Comparison of ENCODE assay signal across 8 cellular contexts in genomic region chr6:96521625-96522468, GRCh38. TPM values are rescaled to one million over a fixed set of nuclear protein-coding genes. Genes with fewer than 3 reads are reported as not detected.
DNase-seq lines count a peak whose midpoint lies in the region; ATAC-seq and TF ChIP-seq lines count a peak whose summit lies in the region.

UFL1 (plus strand) TSS chr6:96521806; CDS start chr6:96521874, 68 bp downstream.

- H3F3A ChIP-seq in DOHH2 (ENCODE audit: control insufficient read depth, insufficient read depth) (no peaks in the 10 kb centered on the region; the same call in 1 of the 2 replicates), GM23338 (replicated peaks; ENCODE audit: low read depth) (no peaks in the 10 kb centered on the region)

- TF ChIP-seq CTCF in DOHH2 (IDR thresholded peaks at IDR 0.05; ENCODE audit: low read depth, low read length, poor library complexity, severe bottlenecking) = no peak
- TF ChIP-seq CTCF in GM23338 (conservative IDR thresholded peaks at IDR 0.05; ENCODE audit: low read depth in 2 of 2) = 0 out of 4 replicates have a peak, but pooled peaks of 1 of the 2 experiments have one; percentile 13
- TF ChIP-seq CTCF in fibroblast of mammary gland (conservative IDR thresholded peaks at IDR 0.05; ENCODE audit: control insufficient read depth, insufficient read depth, low read depth, low read length) = no peak

- H3K79me2 ChIP-seq in DOHH2 (ENCODE audit: control insufficient read depth, low read length) = peaks cover 42% of the 10 kb centered on the region
- 0 out of 2 replicates have a peak, but pooled peaks cover 4% of the 10 kb centered on the region for H3K79me2 ChIP-seq in GM23338 (replicated peaks; ENCODE audit: insufficient read depth)

- H3K9me2 ChIP-seq in DOHH2 (replicated peaks; ENCODE audit: control insufficient read depth, low read length) (no peaks in the 10 kb centered on the region), GM23338 (ENCODE audit: insufficient read depth) (no peaks in the 10 kb centered on the region)

- H3K27me3 Mint-ChIP-seq in GM23338 (ENCODE audit: insufficient read depth, low read depth, poor library complexity) = peaks cover 8% of the 10 kb centered on the region
- H3K27me3 Mint-ChIP-seq in activated T-helper 17 cell treated with anti-CD3 and anti-CD28 coated beads, Interleukin-2, amount 50 U/mL, for 72 hours = no peaks in the 10 kb centered on the region
- H3K27me3 Mint-ChIP-seq in naive thymus-derived CD8-positive, alpha-beta T cell = no peaks in the 10 kb centered on the region

- DNase-seq in GM23338 (ENCODE audit: low spot score) (peak; percentile 97), LHCN-M2 (ENCODE audit: low read depth) (peak; percentile 89), RPMI8226 (peak; percentile 93), fibroblast of mammary gland (ENCODE audit: low read depth) (peak; percentile 88)
- DNase-seq in naive thymus-derived CD8-positive, alpha-beta T cell = peak; percentile 90 to 97 (median 96)
- peak; percentile 88 to 96 (median 92) for DNase-seq in stimulated activated naive CD4-positive, alpha-beta T cell (lab: John Stamatoyannopoulos, UW)

- H3K9me3 ChIP-seq in DOHH2 (ENCODE audit: control insufficient read depth, insufficient read depth, low read length) = no peaks in the 10 kb centered on the region

- H3K4me2 ChIP-seq in DOHH2 (ENCODE audit: low read length) = peak within 1 kb of the TSS; percentile 85
- H3K4me2 ChIP-seq in GM23338 = peak within 1 kb of the TSS; percentile 88

- H3K4me1 Mint-ChIP-seq in GM23338 = peaks cover 28% of the 10 kb centered on the region
- H3K4me1 Mint-ChIP-seq in activated T-helper 17 cell treated with anti-CD3 and anti-CD28 coated beads, Interleukin-2, amount 50 U/mL, for 72 hours = peaks cover 16% of the 10 kb centered on the region
- peaks cover 10 to 50% (median 31%) of the 10 kb centered on the region in 4 donors for H3K4me1 Mint-ChIP-seq in naive thymus-derived CD8-positive, alpha-beta T cell

- H3K27me3 ChIP-seq in DOHH2 (ENCODE audit: control insufficient read depth, low read length) (no peaks in the 10 kb centered on the region), GM23338 (ENCODE audit: insufficient read depth) (no peaks in the 10 kb centered on the region)

- peaks cover 26% of the 10 kb centered on the region for H3K4me1 ChIP-seq in DOHH2 (ENCODE audit: control insufficient read depth, low read length)
- peaks cover 17% of the 10 kb centered on the region; the same call in 1 of the 2 replicates for H3K4me1 ChIP-seq in GM23338 (ENCODE audit: insufficient read depth)

- peaks cover 6% of the 10 kb centered on the region; the same call in 2 of the 3 replicates for H3K36me3 Mint-ChIP-seq in GM23338 (ENCODE audit: low read depth)
- peaks cover 40% of the 10 kb centered on the region for H3K36me3 Mint-ChIP-seq in activated T-helper 17 cell treated with anti-CD3 and anti-CD28 coated beads, Interleukin-2, amount 50 U/mL, for 72 hours (ENCODE audit: low read depth)
- H3K36me3 Mint-ChIP-seq in naive thymus-derived CD8-positive, alpha-beta T cell = peaks cover 4 to 20% (median 6%) of the 10 kb centered on the region in 3 donors

- peak within 1 kb of the TSS; percentile 83 for H3K27ac ChIP-seq in DOHH2 (ENCODE audit: low read depth, low read length)
- peak within 1 kb of the TSS; percentile 90 for H3K27ac ChIP-seq in GM23338 (ENCODE audit: low read depth)

- H3K27ac Mint-ChIP-seq in GM23338 = peak within 1 kb of the TSS; percentile 99
- H3K27ac Mint-ChIP-seq in activated T-helper 17 cell treated with anti-CD3 and anti-CD28 coated beads, Interleukin-2, amount 50 U/mL, for 72 hours = peak within 1 kb of the TSS; percentile 99
- peak within 1 kb of the TSS; percentile 99 to 100 (median 100) for H3K27ac Mint-ChIP-seq in naive thymus-derived CD8-positive, alpha-beta T cell

- no peaks in the 10 kb centered on the region for H4K20me1 ChIP-seq in DOHH2 (ENCODE audit: control insufficient read depth, insufficient read depth, low read depth, low read length)
- no peaks in the 10 kb centered on the region for H4K20me1 ChIP-seq in GM23338 (replicated peaks; ENCODE audit: insufficient read depth)

- H3K4me3 ChIP-seq in DOHH2 (ENCODE audit: low read length) (peak within 1 kb of the TSS; percentile 95), GM23338 (peak within 1 kb of the TSS; percentile 74), fibroblast of mammary gland (ENCODE audit: control insufficient read depth, low read depth, low read length) (peak within 1 kb of the TSS; percentile 82)

- H2AFZ ChIP-seq in GM23338 = peak within 1 kb of the TSS; percentile 53

- H3K4me3 Mint-ChIP-seq in GM23338 = peak within 1 kb of the TSS; percentile 99
- peak within 1 kb of the TSS; percentile 100 for H3K4me3 Mint-ChIP-seq in activated T-helper 17 cell treated with anti-CD3 and anti-CD28 coated beads, Interleukin-2, amount 50 U/mL, for 72 hours
- peak within 1 kb of the TSS; percentile 97 to 100 (median 99) for H3K4me3 Mint-ChIP-seq in naive thymus-derived CD8-positive, alpha-beta T cell

- peak; percentile 92 for ATAC-seq in GM23338
- peak; percentile 99 for ATAC-seq in activated T-helper 17 cell treated with anti-CD3 and anti-CD28 coated beads, Interleukin-2, amount 50 U/mL, for 72 hours (replicated peaks)
- peak; percentile 89 to 91 for ATAC-seq in naive thymus-derived CD8-positive, alpha-beta T cell

- H3K36me3 ChIP-seq in DOHH2 (ENCODE audit: control insufficient read depth, low read length) (peaks cover 49% of the 10 kb centered on the region), GM23338 (ENCODE audit: insufficient read depth) (peaks cover 4% of the 10 kb centered on the region; the same call in 1 of the 2 replicates)

- POLR2A ChIA-PET in naive thymus-derived CD8-positive, alpha-beta T cell (lab: Charles Lee) = interaction anchor here (0.8 to 4.3 kb wide), 7 partner anchors 9 to 945 kb away, joined by 3 to 40 read pairs (median 4); partner anchors contain the start of genes KLHL32 and MANEA

- no peaks in the 10 kb centered on the region for H3K9me3 Mint-ChIP-seq in GM23338
- no peaks in the 10 kb centered on the region for H3K9me3 Mint-ChIP-seq in activated T-helper 17 cell treated with anti-CD3 and anti-CD28 coated beads, Interleukin-2, amount 50 U/mL, for 72 hours
- H3K9me3 Mint-ChIP-seq in naive thymus-derived CD8-positive, alpha-beta T cell = no peaks in the 10 kb centered on the region

TF ChIP-seq in GM23338, 12 proteins besides CTCF, POLR2A, EP300 and RAD21 (continues in another document):
- TF ChIP-seq EZH2phosphoT487 (IDR thresholded peaks at IDR 0.05; ENCODE audit: unreplicated experiment) (no peak), POLR2AphosphoS5 (IDR thresholded peaks at IDR 0.05; ENCODE audit: low read depth) (peak; percentile 98), STAT1 (IDR thresholded peaks at IDR 0.05; ENCODE audit: unreplicated experiment) (no peak), NANOG (IDR thresholded peaks at IDR 0.05; ENCODE audit: borderline replicate concordance) (no peak)
- TF ChIP-seq, protein P1, sequence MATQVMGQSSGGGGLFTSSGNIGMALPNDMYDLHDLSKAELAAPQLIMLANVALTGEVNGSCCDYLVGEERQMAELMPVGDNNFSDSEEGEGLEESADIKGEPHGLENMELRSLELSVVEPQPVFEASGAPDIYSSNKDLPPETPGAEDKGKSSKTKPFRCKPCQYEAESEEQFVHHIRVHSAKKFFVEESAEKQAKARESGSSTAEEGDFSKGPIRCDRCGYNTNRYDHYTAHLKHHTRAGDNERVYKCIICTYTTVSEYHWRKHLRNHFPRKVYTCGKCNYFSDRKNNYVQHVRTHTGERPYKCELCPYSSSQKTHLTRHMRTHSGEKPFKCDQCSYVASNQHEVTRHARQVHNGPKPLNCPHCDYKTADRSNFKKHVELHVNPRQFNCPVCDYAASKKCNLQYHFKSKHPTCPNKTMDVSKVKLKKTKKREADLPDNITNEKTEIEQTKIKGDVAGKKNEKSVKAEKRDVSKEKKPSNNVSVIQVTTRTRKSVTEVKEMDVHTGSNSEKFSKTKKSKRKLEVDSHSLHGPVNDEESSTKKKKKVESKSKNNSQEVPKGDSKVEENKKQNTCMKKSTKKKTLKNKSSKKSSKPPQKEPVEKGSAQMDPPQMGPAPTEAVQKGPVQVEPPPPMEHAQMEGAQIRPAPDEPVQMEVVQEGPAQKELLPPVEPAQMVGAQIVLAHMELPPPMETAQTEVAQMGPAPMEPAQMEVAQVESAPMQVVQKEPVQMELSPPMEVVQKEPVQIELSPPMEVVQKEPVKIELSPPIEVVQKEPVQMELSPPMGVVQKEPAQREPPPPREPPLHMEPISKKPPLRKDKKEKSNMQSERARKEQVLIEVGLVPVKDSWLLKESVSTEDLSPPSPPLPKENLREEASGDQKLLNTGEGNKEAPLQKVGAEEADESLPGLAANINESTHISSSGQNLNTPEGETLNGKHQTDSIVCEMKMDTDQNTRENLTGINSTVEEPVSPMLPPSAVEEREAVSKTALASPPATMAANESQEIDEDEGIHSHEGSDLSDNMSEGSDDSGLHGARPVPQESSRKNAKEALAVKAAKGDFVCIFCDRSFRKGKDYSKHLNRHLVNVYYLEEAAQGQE (IDR thresholded peaks at IDR 0.05; ENCODE audit: unreplicated experiment) = no peak

RNA-seq across cellular contexts. Expression of gene UFL1, which starts in this region (rescaled TPM):
- 9.0 and 13.3 TPM in 2 replicates for total RNA-seq in GM23338 (2014; rRNA removed; shearing (Covaris generic))
- polyA plus RNA-seq in GM23338 (2016; fragmentation: Nextera tagmentation; extraction: Ambion mirVana) = 8.8 and 9.9 TPM in 2 replicates
- 27.1 and 27.5 TPM in 2 replicates for total RNA-seq in LHCN-M2 (2014; rRNA removed)
- polyA plus RNA-seq in LHCN-M2 (2012) = 6.6 TPM
- total RNA-seq in activated T-helper 17 cell treated with anti-CD3 and anti-CD28 coated beads, Interleukin-2, amount 50 U/mL, for 72 hours = 10 to 100 TPM; 20.9 to 26.3 TPM
- total RNA-seq in naive thymus-derived CD8-positive, alpha-beta T cell = 10 to 100 TPM; 37.3 to 40.2 TPM
- 10 to 100 TPM; 17.9 to 22.6 (median 21.1) TPM for polyA plus RNA-seq in naive thymus-derived CD8-positive, alpha-beta T cell

Comparison
In these comparisons a context has a peak if more than half of its experiments do, and no peak if none do; other contexts are left out.
1. Peak in every context shown above with its lines: DNase-seq, ATAC-seq, H3K4me3 ChIP-seq and H3K27ac ChIP-seq.